13 cellular contexts compared by ENCODE assay signal in the genomic region with DNA sequence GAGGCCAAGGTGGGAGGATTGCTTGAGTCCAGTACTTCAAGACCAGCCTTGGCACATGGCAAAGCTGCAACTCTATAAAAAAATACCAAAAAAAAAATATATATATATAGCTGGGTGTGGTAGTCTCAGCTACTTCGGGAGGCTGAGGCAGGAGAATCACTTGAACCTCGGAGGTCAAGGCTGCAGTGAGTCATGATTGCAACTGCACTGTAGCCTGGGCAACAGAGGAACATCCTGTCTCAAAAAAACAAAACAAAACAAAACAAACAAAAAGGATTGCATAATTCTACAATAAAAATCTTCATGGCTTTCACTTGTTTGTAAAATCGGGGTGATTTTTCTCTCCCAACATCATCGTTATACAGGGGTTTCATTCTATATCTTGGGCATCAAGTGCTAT. TPM values are rescaled to one million over a fixed set of nuclear protein-coding genes. Genes with fewer than 3 reads are reported as not detected.
DNase-seq lines count a peak whose midpoint lies in the region; ATAC-seq, FAIRE-seq and TF ChIP-seq lines count a peak whose summit lies in the region.
"Had no signal": no experiment of that assay in that cellular context is flagged by ENCODE, and none has a peak within 500 bp of the region (broad histone marks: within the 10 kb centered on the region; RNA-seq: fewer than 3 reads in every experiment).

No MANE protein-coding gene starts in this region.

- H3K4me3 ChIP-seq in breast epithelium (no peak overlapping the region), body of pancreas (no peak overlapping the region), kidney (ENCODE audit: low read length in 2 of 2) (no peak overlapping the region)

- H3K9me3 ChIP-seq in breast epithelium (no peaks in the 10 kb centered on the region), body of pancreas (no peaks in the 10 kb centered on the region), kidney (ENCODE audit: control insufficient read depth in 1 of 2, low read length in 2 of 2) (no peaks in the 10 kb centered on the region)

- H3K27ac ChIP-seq in breast epithelium = no peak overlapping the region
- no peak overlapping the region for H3K27ac ChIP-seq in body of pancreas
- no peak overlapping the region for H3K27ac ChIP-seq in RWPE1
- H3K27ac ChIP-seq in kidney (ENCODE audit: low read depth in 2 of 2, low read length in 2 of 2) = no peak overlapping the region
- H3K27ac ChIP-seq: VCaP had no signal

- WGBS in body of pancreas, 2 donors = 80 to 84% methylated on average over 4 of the region's 4 CpGs

- peaks cover 5% of the 10 kb centered on the region for H3K4me1 Mint-ChIP-seq in MCF 10A (ENCODE audit: insufficient read depth, unreplicated experiment)

- H3K4me3 Mint-ChIP-seq in MCF 10A (ENCODE audit: unreplicated experiment) = no peak overlapping the region
- H3K4me3 Mint-ChIP-seq: activated T-cell treated with anti-CD3 and anti-CD28 coated beads, Interleukin-2, amount 50 U/mL, for 24 hours had no signal

- DNase-seq in MCF 10A (ENCODE audit: unreplicated experiment) = peak; percentile 71
- no peak for DNase-seq in breast epithelium (ENCODE audit: low spot score in 2 of 2)
- DNase-seq in body of pancreas = peak in 1 of 4 donors; percentile 16
- no peak for DNase-seq in left colon
- no peak for DNase-seq in RWPE1 (ENCODE audit: low spot score)
- no peak for DNase-seq in DMS114 treated with DMSO at 0.1 percent for 48 hours (lab: John Stamatoyannopoulos, UW; ENCODE audit: unreplicated experiment)
- DNase-seq in kidney = no peak
- DNase-seq: activated T-cell treated with anti-CD3 and anti-CD28 coated beads, Interleukin-2, amount 50 U/mL, for 24 hours; cortex of kidney; NCI-H2171; RPMI8226 had no signal

- FAIRE-seq in kidney (lab: Jason Lieb, UNC) = no peak

- H3K27me3 Mint-ChIP-seq in MCF 10A (ENCODE audit: insufficient read depth, unreplicated experiment) = no peaks in the 10 kb centered on the region
- H3K27me3 Mint-ChIP-seq: activated T-cell treated with anti-CD3 and anti-CD28 coated beads, Interleukin-2, amount 50 U/mL, for 24 hours had no signal

- H3K36me3 ChIP-seq in breast epithelium (no peaks in the 10 kb centered on the region), body of pancreas (replicated peaks in 1 of 2; ENCODE audit: insufficient read depth in 1 of 2, low read depth in 2 of 2) (no peaks in the 10 kb centered on the region), kidney (ENCODE audit: control insufficient read depth in 1 of 2, insufficient read depth in 2 of 2, low read length in 2 of 2) (no peaks in the 10 kb centered on the region)

- H3K4me1 ChIP-seq in breast epithelium (no peaks in the 10 kb centered on the region), body of pancreas (peaks cover 3% of the 10 kb centered on the region), kidney (ENCODE audit: control insufficient read depth in 1 of 2, insufficient read depth in 1 of 2, low read depth in 1 of 2, low read length in 2 of 2) (no peaks in the 10 kb centered on the region)

- no TSS peak for BruUV-seq in MCF 10A (replicated peaks; lab: Mats Ljungman, UMichigan)

- H3K9me3 Mint-ChIP-seq in MCF 10A (ENCODE audit: unreplicated experiment) = no peaks in the 10 kb centered on the region
- H3K9me3 Mint-ChIP-seq: activated T-cell treated with anti-CD3 and anti-CD28 coated beads, Interleukin-2, amount 50 U/mL, for 24 hours had no signal

- no peak overlapping the region for H3K9ac ChIP-seq in kidney (ENCODE audit: low read length in 2 of 2)

- no peaks in the 10 kb centered on the region for H3K27me3 ChIP-seq in breast epithelium
- H3K27me3 ChIP-seq in body of pancreas = no peaks in the 10 kb centered on the region

- ATAC-seq in body of pancreas (peak; percentile 55), left colon (peak; percentile 50), HG03045 (IDR thresholded peaks at IDR 0.05; ENCODE audit: unreplicated experiment) (no peak)

- CTCF ChIA-PET in MCF 10A (lab: Yijun Ruan, JAX) (no interaction called here), RWPE1 (lab: Yijun Ruan, JAX) (no interaction called here)

- no peak overlapping the region for H3K27ac Mint-ChIP-seq in MCF 10A (ENCODE audit: low read depth, unreplicated experiment)
- H3K27ac Mint-ChIP-seq: activated T-cell treated with anti-CD3 and anti-CD28 coated beads, Interleukin-2, amount 50 U/mL, for 24 hours had no signal

- TF ChIP-seq CTCF in MCF 10A (IDR thresholded peaks at IDR 0.05; ENCODE audit: unreplicated experiment) = no peak
- TF ChIP-seq CTCF in breast epithelium (IDR thresholded peaks at IDR 0.05) = no peak
- TF ChIP-seq CTCF in body of pancreas (IDR thresholded peaks at IDR 0.05) = no peak
- no peak for TF ChIP-seq CTCF in RWPE1 (conservative IDR thresholded peaks at IDR 0.05; ENCODE audit: low read depth)
- no peak for TF ChIP-seq CTCF in kidney (IDR thresholded peaks at IDR 0.05; ENCODE audit: borderline replicate concordance, extremely low read depth, insufficient read depth)

- no peak for TF ChIP-seq POLR2A in breast epithelium (IDR thresholded peaks at IDR 0.05)
- no peak for TF ChIP-seq POLR2A in body of pancreas (IDR thresholded peaks at IDR 0.05)

- peaks cover 16% of the 10 kb centered on the region for H3K36me3 Mint-ChIP-seq in MCF 10A (ENCODE audit: insufficient read depth, unreplicated experiment)

- intact Hi-C loops in MCF 10A (cut with micrococcal nuclease) = no loop called here
- intact Hi-C loops in breast epithelium (cut with DNase I; ENCODE audit: low total_unique reads) = no loop called here
- intact Hi-C loops in body of pancreas (cut with DNase I) = no loop called here
- intact Hi-C loops in left colon (cut with DNase I, micrococcal nuclease) = no loop called here
- intact Hi-C loops in kidney (cut with DNase I) = no loop called here

- POLR2A ChIA-PET in MCF 10A (lab: Yijun Ruan, JAX) (no interaction called here), RWPE1 (lab: Yijun Ruan, JAX; ENCODE audit: low non-redundant PET) (no interaction called here)

RNA-seq across cellular contexts. Expression of gene GUSB, which starts 35.1 kb away (rescaled TPM):
- 35.0 and 36.9 TPM in 2 replicates for total RNA-seq in MCF 10A (2022)
- total RNA-seq in breast epithelium = 10 to 100 TPM; 27.7 to 35.2 (median 33.8) TPM
- 10 to 100 TPM; 27.0 to 50.8 TPM for total RNA-seq in body of pancreas
- 10 to 100 TPM; 69.2 to 99.5 TPM for total RNA-seq in left colon
- 60.1 TPM for total RNA-seq in kidney
- 61.8 TPM for polyA plus RNA-seq in kidney (ENCODE audit: insufficient read depth, low read depth, low replicate concordance)
